8 cellular contexts compared by ENCODE assay signal in the genomic region with DNA sequence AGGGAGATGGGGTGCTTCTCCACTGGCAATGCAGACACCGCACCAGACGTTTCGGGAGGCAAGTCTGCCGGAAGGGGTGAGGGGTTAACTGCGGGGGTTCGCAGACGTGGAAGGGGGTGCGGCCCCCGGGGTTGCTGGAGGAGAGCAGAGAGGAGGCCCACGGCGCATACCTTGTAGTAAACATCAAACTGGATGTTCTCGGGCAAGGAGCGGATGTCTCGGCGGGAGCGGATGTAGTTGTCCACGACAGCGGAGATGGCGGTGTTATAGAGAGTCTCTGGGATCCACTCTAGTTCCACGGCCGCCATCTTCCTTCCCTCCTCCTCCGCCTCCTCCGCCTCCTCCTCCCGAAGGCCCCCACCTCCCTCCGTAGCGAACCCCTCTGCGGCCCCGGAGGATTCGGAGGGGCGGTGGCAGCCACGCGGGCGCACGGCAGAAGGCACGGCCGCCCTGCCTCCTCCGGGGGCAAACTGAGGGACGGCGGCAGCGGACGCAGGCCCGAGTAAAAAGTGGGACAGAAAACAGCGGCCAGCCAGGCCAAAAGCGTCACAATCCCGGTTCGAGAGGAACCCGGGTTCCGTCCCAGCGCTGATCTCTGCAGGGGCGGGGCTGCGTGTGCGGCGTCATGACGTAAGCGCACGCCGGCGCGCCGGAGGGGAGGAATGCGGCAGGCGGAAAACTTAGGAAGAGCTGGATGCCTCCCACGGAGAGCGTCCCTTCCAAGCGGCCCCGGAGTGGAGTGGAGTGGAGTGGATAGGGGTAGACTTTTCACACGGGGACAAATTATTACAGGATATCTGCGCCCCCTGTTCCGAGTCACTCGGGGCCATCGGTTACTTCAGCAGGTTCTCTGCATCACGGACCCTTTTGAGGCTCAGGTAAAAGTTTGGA. TPM values are rescaled to one million over a fixed set of nuclear protein-coding genes. Genes with fewer than 3 reads are reported as not detected.
A peak's percentile ranks its signal among the peaks of the same experiment; 100 is the strongest.
DNase-seq lines count a peak whose midpoint lies in the region; ATAC-seq and TF ChIP-seq lines count a peak whose summit lies in the region.

A gene with protein sequence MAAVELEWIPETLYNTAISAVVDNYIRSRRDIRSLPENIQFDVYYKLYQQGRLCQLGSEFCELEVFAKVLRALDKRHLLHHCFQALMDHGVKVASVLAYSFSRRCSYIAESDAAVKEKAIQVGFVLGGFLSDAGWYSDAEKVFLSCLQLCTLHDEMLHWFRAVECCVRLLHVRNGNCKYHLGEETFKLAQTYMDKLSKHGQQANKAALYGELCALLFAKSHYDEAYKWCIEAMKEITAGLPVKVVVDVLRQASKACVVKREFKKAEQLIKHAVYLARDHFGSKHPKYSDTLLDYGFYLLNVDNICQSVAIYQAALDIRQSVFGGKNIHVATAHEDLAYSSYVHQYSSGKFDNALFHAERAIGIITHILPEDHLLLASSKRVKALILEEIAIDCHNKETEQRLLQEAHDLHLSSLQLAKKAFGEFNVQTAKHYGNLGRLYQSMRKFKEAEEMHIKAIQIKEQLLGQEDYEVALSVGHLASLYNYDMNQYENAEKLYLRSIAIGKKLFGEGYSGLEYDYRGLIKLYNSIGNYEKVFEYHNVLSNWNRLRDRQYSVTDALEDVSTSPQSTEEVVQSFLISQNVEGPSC (minus strand): TSS at position 619 of the 891 bp plus-strand sequence. CDS start 311 bp downstream, at position 308.

- peaks cover 26% of the 10 kb centered on the region for H3K4me1 Mint-ChIP-seq in CD14-positive monocyte

- H3K4me1 ChIP-seq in ectodermal cell (ENCODE audit: control insufficient read depth, insufficient read depth, low read length), result no peaks in the 10 kb centered on the region
- H3K4me1 ChIP-seq in lung (ENCODE audit: control insufficient read depth in 2 of 2, insufficient read depth in 2 of 2, low read length in 2 of 2), result peaks cover 2 to 3% of the 10 kb centered on the region in 2 donors

- H3K9me3 Mint-ChIP-seq in CD14-positive monocyte, result peaks cover 0 to 7% (median 0%) of the 10 kb centered on the region in 7 donors

- H3K27ac ChIP-seq in ectodermal cell (ENCODE audit: insufficient read depth, low read depth, low read length, poor library complexity, severe bottlenecking), result peak within 1 kb of the TSS; percentile 98
- H3K27ac ChIP-seq in lung (ENCODE audit: low read depth in 1 of 2, low read length in 1 of 2), result peak within 1 kb of the TSS; percentile 98 to 99

- ATAC-seq in GM19397 (IDR thresholded peaks at IDR 0.05; ENCODE audit: unreplicated experiment) (peak; percentile 86), HG03565 (IDR thresholded peaks at IDR 0.05; ENCODE audit: unreplicated experiment) (peak; percentile 73), lung (ENCODE audit: insufficient read depth, low FRiP score) (peak; percentile 96)

- 0% methylated on average over 72 of the region's 72 CpGs for WGBS in ectodermal cell, 2 experiments
- 0 to 1% methylated on average over 72 of the region's 72 CpGs for WGBS in lung, 2 donors

- peak within 1 kb of the TSS; percentile 95 to 98 for H3K4me3 Mint-ChIP-seq in CD14-positive monocyte

- TF ChIP-seq CTCF in CD14-positive monocyte (IDR thresholded peaks at IDR 0.05) (no peak), lung (IDR thresholded peaks at IDR 0.05; ENCODE audit: control extremely low read depth, extremely low read depth) (no peak)

- peaks cover 2 to 14% of the 10 kb centered on the region in 2 donors for H3K36me3 Mint-ChIP-seq in CD14-positive monocyte

- H3K27me3 ChIP-seq in ectodermal cell (ENCODE audit: control insufficient read depth, insufficient read depth, low read length, poor library complexity, severe bottlenecking) (no peaks in the 10 kb centered on the region), lung (ENCODE audit: control insufficient read depth, insufficient read depth) (no peaks in the 10 kb centered on the region)

- peak; percentile 77 for DNase-seq in CD14-positive monocyte (ENCODE audit: low spot score)
- DNase-seq in NCI-H82 (lab: John Stamatoyannopoulos, UW), result peak; percentile 90
- peak; percentile 11 to 58 for DNase-seq in activated CD8-positive, alpha-beta memory T cell treated with anti-CD3 and anti-CD28 coated beads for 1 hour (ENCODE audit: extremely low read depth in 1 of 2, low read depth in 1 of 2)
- DNase-seq in lung (ENCODE audit: low spot score), result peak; percentile 88
- peak; percentile 40 to 55 (median 51) for DNase-seq in stimulated activated CD4-positive, alpha-beta T cell treated with anti-CD3 and anti-CD28 coated beads, TNF-alpha, amount 100 ng/mL, for 4 hours (ENCODE audit: low read depth in 3 of 3)

- H3K9me3 ChIP-seq in ectodermal cell (ENCODE audit: control insufficient read depth, low read length) (no peaks in the 10 kb centered on the region), lung (ENCODE audit: control insufficient read depth in 2 of 2, insufficient read depth in 1 of 2, low read length in 1 of 2) (no peaks in the 10 kb centered on the region)

- peaks cover 5% of the 10 kb centered on the region for H3K36me3 ChIP-seq in ectodermal cell (ENCODE audit: control insufficient read depth, insufficient read depth, low read length)
- H3K36me3 ChIP-seq in lung (ENCODE audit: control insufficient read depth in 2 of 2, insufficient read depth in 2 of 2, low read length in 2 of 2), result peaks cover 0 to 2% of the 10 kb centered on the region in 2 donors

- peak within 1 kb of the TSS; percentile 93 to 98 (median 97) for H3K27ac Mint-ChIP-seq in CD14-positive monocyte

- peaks cover 0 to 2% (median 0%) of the 10 kb centered on the region in 3 donors for H3K27me3 Mint-ChIP-seq in CD14-positive monocyte (ENCODE audit: low read depth in 3 of 3)

- intact Hi-C loops in CD14-positive monocyte (cut with micrococcal nuclease), result loop anchor here in 1 of 2 donors (5.0 kb wide), 1 partner anchor 76 kb away; a partner anchor contains a TSS

- H3K4me3 ChIP-seq in ectodermal cell (ENCODE audit: insufficient read depth, low read depth, low read length) (peak within 1 kb of the TSS; percentile 94), lung (peak within 1 kb of the TSS; percentile 67)

RNA-seq across cellular contexts. Expression of the gene that starts here (rescaled TPM):
- polyA plus RNA-seq in CD14-positive monocyte, result 10 to 100 TPM; 10.4 to 14.7 TPM
- 30.0 TPM for polyA plus RNA-seq in ectodermal cell (2013, experiment 1 of 4)
- 29.8 TPM for polyA plus RNA-seq in ectodermal cell (2013, experiment 2 of 4)
- polyA plus RNA-seq in ectodermal cell (2013, experiment 3 of 4), result 23.8 TPM
- polyA plus RNA-seq in ectodermal cell (2013, experiment 4 of 4), result 31.1 TPM
- total RNA-seq in lung, result 10 to 100 TPM; 30.9 to 57.8 TPM
- 10 to 100 TPM in 1 of 2 donors, 1 to 10 TPM in 1; 5.7 to 10.4 TPM for polyA plus RNA-seq in lung

Comparison
In these comparisons a context has a peak if more than half of its experiments do, and no peak if none do; other contexts are left out.
1. Peak in every context shown above with its lines: DNase-seq, ATAC-seq, H3K4me3 ChIP-seq and H3K27ac ChIP-seq.
2. DNase-seq: peak in every context shown above with its lines; median percentile 90 in NCI-H82; 88 in lung; 77 in CD14-positive monocyte; 51 in stimulated activated CD4-positive, alpha-beta T cell treated with anti-CD3 and anti-CD28 coated beads, TNF-alpha, amount 100 ng/mL, for 4 hours; 34 in activated CD8-positive, alpha-beta memory T cell treated with anti-CD3 and anti-CD28 coated beads for 1 hour.